8 cellular contexts compared by ENCODE assay signal in genomic region chr15:50685976-50686467, GRCh38. TPM values are rescaled to one million over a fixed set of nuclear protein-coding genes. Genes with fewer than 3 reads are reported as not detected.
DNase-seq lines count a peak whose midpoint lies in the region; ATAC-seq, FAIRE-seq and TF ChIP-seq lines count a peak whose summit lies in the region.

No MANE protein-coding gene starts in this region.

- DNase-seq in ACHN (peak; percentile 56), NCI-H748 (lab: John Stamatoyannopoulos, UW; ENCODE audit: unreplicated experiment) (peak; percentile 77), endothelial cell of umbilical vein (ENCODE audit: low read depth, low spot score) (no peak)
- DNase-seq in activated CD8-positive, alpha-beta memory T cell treated with anti-CD3 and anti-CD28 coated beads, Interleukin-2, amount 50 U/mL, for 48 hours: peak; percentile 87
- peak; percentile 54 to 67 for DNase-seq in stimulated activated CD8-positive, alpha-beta memory T cell treated with anti-CD3 and anti-CD28 coated beads, Interleukin-7, amount 100 ng/mL, for 48 hours (ENCODE audit: extremely low read depth in 1 of 2, low read depth in 1 of 2)

- H3K27me3 ChIP-seq in endothelial cell of umbilical vein (ENCODE audit: control insufficient read depth in 2 of 2, insufficient read depth in 2 of 2, low read length in 2 of 2) (no peaks in the 10 kb centered on the region), mucosa of stomach (ENCODE audit: control insufficient read depth, insufficient read depth, low read length) (no peaks in the 10 kb centered on the region)

- peak overlapping the region; percentile 91 for H2AFZ ChIP-seq in endothelial cell of umbilical vein (ENCODE audit: low read depth, low read length)

- no peak for FAIRE-seq in endothelial cell of umbilical vein (lab: Jason Lieb, UNC)

- H3K4me1 ChIP-seq in endothelial cell of umbilical vein (ENCODE audit: control insufficient read depth, extremely low read depth, insufficient read depth, low read length): peaks cover 17% of the 10 kb centered on the region
- peaks cover 7% of the 10 kb centered on the region for H3K4me1 ChIP-seq in mucosa of stomach (ENCODE audit: control insufficient read depth, insufficient read depth, low read length)

- no peaks in the 10 kb centered on the region for H3K36me3 ChIP-seq in endothelial cell of umbilical vein (ENCODE audit: control insufficient read depth in 2 of 2, extremely low read depth in 1 of 2, insufficient read depth in 2 of 2, low read length in 2 of 2)
- no peaks in the 10 kb centered on the region for H3K36me3 ChIP-seq in mucosa of stomach (ENCODE audit: control insufficient read depth, insufficient read depth, low read length)

- H3K9ac ChIP-seq in endothelial cell of umbilical vein (replicated peaks; ENCODE audit: extremely low read depth, insufficient read depth, low read length) (peak overlapping the region; percentile 81), mucosa of stomach (ENCODE audit: low read length) (peak overlapping the region; percentile 98)

- H3K4me2 ChIP-seq in endothelial cell of umbilical vein (ENCODE audit: insufficient read depth, low read length): peak overlapping the region; percentile 97

- peak; percentile 22 for ATAC-seq in GM18519 (IDR thresholded peaks at IDR 0.05; ENCODE audit: low FRiP score, unreplicated experiment)
- ATAC-seq in HG03060 (IDR thresholded peaks at IDR 0.05; ENCODE audit: low read depth, unreplicated experiment): peak; percentile 28

- H3K9me1 ChIP-seq in endothelial cell of umbilical vein (replicated peaks; ENCODE audit: control insufficient read depth, extremely low read depth, insufficient read depth, low read length): no peaks in the 10 kb centered on the region

- in situ Hi-C loops in ACHN (cut with HindIII; ENCODE audit: low pct_ligation_motif_present, low pct_unique_long_range_greater_than_20kb, low sequenced_read_pairs): no loop called here

- no peaks in the 10 kb centered on the region for H3K9me3 ChIP-seq in endothelial cell of umbilical vein (replicated peaks; ENCODE audit: control insufficient read depth, insufficient read depth, low read length)
- H3K9me3 ChIP-seq in mucosa of stomach (ENCODE audit: control insufficient read depth, low read length): no peaks in the 10 kb centered on the region

- peak in 1 of 2 donors; percentile 1 for TF ChIP-seq CTCF in endothelial cell of umbilical vein (IDR thresholded peaks at IDR 0.05; ENCODE audit: extremely low read depth in 1 of 2, insufficient read depth in 1 of 2, low read depth in 1 of 2, low read length in 2 of 2)

- H3K27ac ChIP-seq in endothelial cell of umbilical vein (ENCODE audit: insufficient read depth, low read depth, low read length): peak overlapping the region; percentile 68

- dilution Hi-C loops in endothelial cell of umbilical vein (cut with MboI; ENCODE audit: extremely low pct_ligation_motif_present, low sequenced_read_pairs): no loop called here

- CTCF ChIA-PET in endothelial cell of umbilical vein (lab: Charles Lee): interaction anchor here (0.9 to 2.7 kb wide), 5 partner anchors 11 to 201 kb away, joined by 3 to 15 read pairs (median 3); no protein-coding TSS in a partner anchor

- peaks cover 5% of the 10 kb centered on the region for H4K20me1 ChIP-seq in endothelial cell of umbilical vein (replicated peaks; ENCODE audit: control insufficient read depth, extremely low read depth, insufficient read depth, low read length)

- POLR2A ChIA-PET in endothelial cell of umbilical vein (lab: Charles Lee): no interaction called here

- H3K4me3 ChIP-seq in endothelial cell of umbilical vein (replicated peaks in 1 of 3; ENCODE audit: insufficient read depth in 1 of 3, low read depth in 1 of 3, low read length in 3 of 3): peak overlapping the region; percentile 79 to 90 (median 89)
- peak overlapping the region; percentile 98 for H3K4me3 ChIP-seq in mucosa of stomach (ENCODE audit: low read length)

- no peak for TF ChIP-seq POLR2A in endothelial cell of umbilical vein (IDR thresholded peaks at IDR 0.05; ENCODE audit: low read depth, low read length)

- BruUV-seq in endothelial cell of umbilical vein (replicated peaks; lab: Mats Ljungman, UMichigan): no TSS peak

- H3K79me2 ChIP-seq in endothelial cell of umbilical vein (ENCODE audit: control insufficient read depth, insufficient read depth, low read length): peaks cover 54% of the 10 kb centered on the region

- intact Hi-C loops in endothelial cell of umbilical vein (cut with micrococcal nuclease): loop anchor here (1.0 to 2.0 kb wide), 2 partner anchors 79 to 199 kb away; partner anchors contain the start of gene SPPL2A

TF ChIP-seq in endothelial cell of umbilical vein, 7 proteins besides CTCF, POLR2A, EP300 and RAD21:
- TF ChIP-seq JUN (IDR thresholded peaks at IDR 0.05; ENCODE audit: borderline replicate concordance, insufficient read depth, insufficient read length, low read depth): no peak
- TF ChIP-seq EZH2 (IDR thresholded peaks at IDR 0.05; ENCODE audit: borderline replicate concordance, low read depth, low read length, severe bottlenecking): no peak
- no peak for TF ChIP-seq FOS (IDR thresholded peaks at IDR 0.05; ENCODE audit: borderline replicate concordance, insufficient read depth, low read length)
- TF ChIP-seq MAX (IDR thresholded peaks at IDR 0.05; ENCODE audit: insufficient read depth, insufficient read length): no peak
- TF ChIP-seq MYC (IDR thresholded peaks at IDR 0.05; ENCODE audit: low read depth, low read length): no peak
TF ChIP-seq in endothelial cell of umbilical vein: peak in this region for 0.

RNA-seq across cellular contexts. Expression of gene TRPM7, which starts 0.6 kb away (rescaled TPM):
- total RNA-seq in endothelial cell of umbilical vein: 26.3 and 34.8 TPM in 2 replicates
- 4.4 and 6.4 TPM in 2 replicates for polyA plus RNA-seq in endothelial cell of umbilical vein
- 4.1 and 5.3 TPM in 2 replicates for polyA plus RNA-seq in endothelial cell of umbilical vein (2011; cell fraction: cytosol; rRNA removed)
- polyA plus RNA-seq in endothelial cell of umbilical vein (2011; cell fraction: nucleus; rRNA removed): 29.6 and 35.5 TPM in 2 replicates
- 11.1 and 16.7 TPM in 2 replicates for polyA plus RNA-seq in endothelial cell of umbilical vein (2012)
- 28.0 and 32.5 TPM in 2 replicates for polyA minus RNA-seq in endothelial cell of umbilical vein
- 33.9 TPM for polyA minus RNA-seq in endothelial cell of umbilical vein (2011; cell fraction: cytosol; rRNA and poly(A)+ RNA removed)
- polyA minus RNA-seq in endothelial cell of umbilical vein (2011; cell fraction: nucleus; rRNA and poly(A)+ RNA removed): 78.8 and 119 TPM in 2 replicates
